2 cellular contexts compared by ENCODE assay signal in genomic region chr2:97620492-97620891, GRCh38.
TF ChIP-seq lines count a peak whose summit lies in the region.

No MANE protein-coding gene starts in this region.

TF ChIP-seq in HEK293, 187 proteins besides CTCF, POLR2A, EP300 and RAD21:
- TF ChIP-seq ZNF366 (tag by site-specific recombination; conservative IDR thresholded peaks at IDR 0.05), result peak; percentile 93
- peak; percentile 87 for TF ChIP-seq ZBTB17 (tag by site-specific recombination; IDR thresholded peaks at IDR 0.05)

TF ChIP-seq in K562, 482 proteins besides CTCF, POLR2A, EP300 and RAD21:
- TF ChIP-seq EHMT2 (IDR thresholded peaks at IDR 0.05) (0 out of 2 replicates have a peak, but pooled peaks have one; percentile 52), ZBTB5 (IDR thresholded peaks at IDR 0.05) (0 out of 2 replicates have a peak, but pooled peaks have one; percentile 15), ELF4 (CRISPR knock-in tag; IDR thresholded peaks at IDR 0.05) (peak; percentile 12; the same call in 1 of the 2 replicates)
